Comparison of ENCODE assay signal across 15 cellular contexts in genomic region chr2:134314656-134315377, GRCh38.
DNase-seq lines count a peak whose midpoint lies in the region; ATAC-seq and TF ChIP-seq lines count a peak whose summit lies in the region.
"Had no signal": no experiment of that assay in that cellular context is flagged by ENCODE, and none has a peak within 500 bp of the region (broad histone marks: within the 10 kb centered on the region; RNA-seq: fewer than 3 reads in every experiment).

No MANE protein-coding gene starts in this region.

- H3K36me3 ChIP-seq in BE2C: no peaks in the 10 kb centered on the region
- H3K36me3 ChIP-seq: neural progenitor cell had no signal

- H3K4me1 Mint-ChIP-seq in IgD-negative memory B cell (peaks cover 48 to 61% (median 49%) of the 10 kb centered on the region in 3 donors), memory B cell (peaks cover 64% of the 10 kb centered on the region), Calu3 (ENCODE audit: low read depth, unreplicated experiment) (no peaks in the 10 kb centered on the region)
- H3K4me1 Mint-ChIP-seq in activated T-helper 17 cell treated with anti-CD3 and anti-CD28 coated beads, Interleukin-2, amount 50 U/mL, for 72 hours: peaks cover 64% of the 10 kb centered on the region

- H3K4me3 ChIP-seq in BE2C (ENCODE audit: low read depth, low read length): no peak overlapping the region
- H3K4me3 ChIP-seq: neural progenitor cell had no signal

- TF ChIP-seq CTCF in BE2C (IDR thresholded peaks at IDR 0.05; ENCODE audit: low read depth, low read length) (peak; percentile 14), Calu3 (IDR thresholded peaks at IDR 0.05; ENCODE audit: unreplicated experiment) (no peak)

- peak overlapping the region; percentile 28 to 63 (median 59) for H3K27ac Mint-ChIP-seq in IgD-negative memory B cell
- peak overlapping the region; percentile 59 for H3K27ac Mint-ChIP-seq in activated T-helper 17 cell treated with anti-CD3 and anti-CD28 coated beads, Interleukin-2, amount 50 U/mL, for 72 hours
- peak overlapping the region; percentile 71 for H3K27ac Mint-ChIP-seq in memory B cell
- H3K27ac Mint-ChIP-seq in Calu3 (ENCODE audit: unreplicated experiment): no peak overlapping the region
- H3K27ac Mint-ChIP-seq: HFFc6, neural progenitor cell had no signal

- H3K36me3 Mint-ChIP-seq in IgD-negative memory B cell: peaks cover 21% of the 10 kb centered on the region
- H3K36me3 Mint-ChIP-seq in activated T-helper 17 cell treated with anti-CD3 and anti-CD28 coated beads, Interleukin-2, amount 50 U/mL, for 72 hours (ENCODE audit: low read depth): peaks cover 47% of the 10 kb centered on the region
- H3K36me3 Mint-ChIP-seq in memory B cell: peaks cover 41% of the 10 kb centered on the region
- H3K36me3 Mint-ChIP-seq in Calu3 (ENCODE audit: insufficient read depth, unreplicated experiment): peaks cover 14% of the 10 kb centered on the region

- CTCF ChIA-PET in Calu3 (lab: Charles Lee): interaction anchor here (0.6 kb wide), 1 partner anchor 118 kb away, joined by 3 read pairs; no protein-coding TSS in a partner anchor

- no peak for ATAC-seq in activated T-helper 17 cell treated with anti-CD3 and anti-CD28 coated beads, Interleukin-2, amount 50 U/mL, for 72 hours (replicated peaks)
- no peak for ATAC-seq in memory B cell (ENCODE audit: low read depth)
- no peak for ATAC-seq in GM19455 (IDR thresholded peaks at IDR 0.05; ENCODE audit: unreplicated experiment)
- ATAC-seq: foreskin keratinocyte had no signal

- no peaks in the 10 kb centered on the region for H3K27me3 Mint-ChIP-seq in IgD-negative memory B cell
- H3K27me3 Mint-ChIP-seq in activated T-helper 17 cell treated with anti-CD3 and anti-CD28 coated beads, Interleukin-2, amount 50 U/mL, for 72 hours: no peaks in the 10 kb centered on the region
- H3K27me3 Mint-ChIP-seq in memory B cell: no peaks in the 10 kb centered on the region
- no peaks in the 10 kb centered on the region for H3K27me3 Mint-ChIP-seq in Calu3 (ENCODE audit: unreplicated experiment)

- H3K4me3 Mint-ChIP-seq in IgD-negative memory B cell: peak overlapping the region in 1 of 4 donors; percentile 4
- H3K4me3 Mint-ChIP-seq in activated T-helper 17 cell treated with anti-CD3 and anti-CD28 coated beads, Interleukin-2, amount 50 U/mL, for 72 hours: no peak overlapping the region
- H3K4me3 Mint-ChIP-seq in memory B cell: no peak overlapping the region
- no peak overlapping the region for H3K4me3 Mint-ChIP-seq in Calu3 (ENCODE audit: low read depth, unreplicated experiment)
- H3K4me3 Mint-ChIP-seq: HFFc6, neural progenitor cell had no signal

- intact Hi-C loops in Calu3 (cut with micrococcal nuclease; ENCODE audit: unreplicated experiment): no loop called here

- no peaks in the 10 kb centered on the region for H3K27me3 ChIP-seq in BE2C
- H3K27me3 ChIP-seq: foreskin keratinocyte, neural progenitor cell had no signal

- H3K4me1 ChIP-seq in BE2C: peaks cover 15% of the 10 kb centered on the region; the same call in 1 of the 2 replicates
- H3K4me1 ChIP-seq: foreskin keratinocyte, neural progenitor cell had no signal

- no TSS peak for BruUV-seq in Calu3 (replicated peaks; lab: Mats Ljungman, UMichigan)

- H3K9me3 Mint-ChIP-seq in IgD-negative memory B cell (no peaks in the 10 kb centered on the region), memory B cell (no peaks in the 10 kb centered on the region), Calu3 (ENCODE audit: low read depth, unreplicated experiment) (no peaks in the 10 kb centered on the region)
- H3K9me3 Mint-ChIP-seq in activated T-helper 17 cell treated with anti-CD3 and anti-CD28 coated beads, Interleukin-2, amount 50 U/mL, for 72 hours: no peaks in the 10 kb centered on the region
- H3K9me3 Mint-ChIP-seq: HFFc6, neural progenitor cell had no signal

- no peaks in the 10 kb centered on the region for H3K9me3 ChIP-seq in BE2C

- no peak for DNase-seq in BE2C
- DNase-seq in memory B cell (ENCODE audit: low spot score in 2 of 2): no peak
- no peak for DNase-seq in Calu3
- DNase-seq in NOMO-1 treated with dmso at 0.1 percent for 144 hours (lab: John Stamatoyannopoulos, UW; ENCODE audit: unreplicated experiment): no peak
- DNase-seq in NCI-H2029 treated with DMSO at 0.1 percent for 48 hours (lab: John Stamatoyannopoulos, UW): no peak
- DNase-seq: activated CD4-positive, alpha-beta T cell treated with anti-CD3 and anti-CD28 coated beads for 4 hours; foreskin keratinocyte; HFFc6; NCI-H2107; NCI-H524 treated with DMSO at 0.1 percent for 48 hours; stimulated activated CD8-positive, alpha-beta memory T cell treated with anti-CD3 and anti-CD28 coated beads, Interleukin-4, amount 100 ng/mL, for 48 hours had no signal
